Comparison of ENCODE assay signal across 19 cellular contexts in the genomic region with DNA sequence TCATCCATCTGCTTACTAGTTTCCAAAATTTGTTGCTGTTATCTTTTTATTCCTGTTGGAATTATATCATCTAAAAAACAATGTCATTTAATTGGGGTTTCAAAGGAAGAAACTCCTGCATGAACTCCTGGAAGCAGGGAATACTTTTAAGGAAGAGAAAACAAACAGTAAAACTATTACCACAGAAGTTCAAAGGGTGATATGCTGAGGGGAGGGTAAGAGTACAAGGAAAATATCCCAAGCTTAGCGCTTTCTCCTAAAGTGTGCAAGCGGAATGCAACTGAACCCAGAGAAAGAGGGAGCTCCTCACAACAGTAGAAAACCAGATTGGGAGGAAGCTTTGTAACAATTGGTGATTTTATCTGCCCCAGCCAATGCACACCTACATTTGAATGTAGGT.
DNase-seq lines count a peak whose midpoint lies in the region; ATAC-seq, FAIRE-seq and TF ChIP-seq lines count a peak whose summit lies in the region.
"Had no signal": no experiment of that assay in that cellular context is flagged by ENCODE, and none has a peak within 500 bp of the region (broad histone marks: within the 10 kb centered on the region; RNA-seq: fewer than 3 reads in every experiment).

No MANE protein-coding gene starts in this region.

- no peak overlapping the region for H3K4me3 ChIP-seq in A549
- H3K4me3 ChIP-seq in Karpas-422 (ENCODE audit: low read length), result no peak overlapping the region
- H3K4me3 ChIP-seq in coronary artery, result no peak overlapping the region
- H3K4me3 ChIP-seq in mucosa of descending colon, result no peak overlapping the region
- H3K4me3 ChIP-seq in breast epithelium, result no peak overlapping the region
- no peak overlapping the region for H3K4me3 ChIP-seq in osteoblast (ENCODE audit: insufficient read depth, low read length)
- H3K4me3 ChIP-seq: GM23248 had no signal

- TF ChIP-seq EP300 in A549 (IDR thresholded peaks at IDR 0.05), result no peak

- H2AFZ ChIP-seq in Karpas-422 (ENCODE audit: low read length), result no peak overlapping the region
- H2AFZ ChIP-seq in osteoblast (ENCODE audit: low read length), result no peak overlapping the region
- H2AFZ ChIP-seq: GM23248 had no signal

- H3K36me3 ChIP-seq in Karpas-422 (ENCODE audit: insufficient read depth, low read length) (no peaks in the 10 kb centered on the region), mucosa of descending colon (ENCODE audit: low read depth) (no peaks in the 10 kb centered on the region), breast epithelium (no peaks in the 10 kb centered on the region), osteoblast (ENCODE audit: insufficient read depth, low read length) (no peaks in the 10 kb centered on the region)

- H3K9me3 ChIP-seq in A549 (no peaks in the 10 kb centered on the region), Karpas-422 (ENCODE audit: low read length) (no peaks in the 10 kb centered on the region), mucosa of descending colon (no peaks in the 10 kb centered on the region), breast epithelium (no peaks in the 10 kb centered on the region), osteoblast (ENCODE audit: low read depth, low read length) (no peaks in the 10 kb centered on the region)

- POLR2A ChIA-PET in A549 (lab: Yijun Ruan, JAX), result no interaction called here

- peak overlapping the region; percentile 92; a peak in 5 of 6 replicates for H3K27ac ChIP-seq in A549
- no peak overlapping the region for H3K27ac ChIP-seq in Karpas-422 (ENCODE audit: low read length)
- H3K27ac ChIP-seq in coronary artery, result peak overlapping the region; percentile 50 to 57
- no peak overlapping the region for H3K27ac ChIP-seq in breast epithelium
- H3K27ac ChIP-seq in osteoblast (ENCODE audit: low read depth, low read length), result no peak overlapping the region
- H3K27ac ChIP-seq: GM23248 had no signal

- FAIRE-seq in A549 (lab: Jason Lieb, UNC), result no peak
- FAIRE-seq: G401.6, GM12891, GM19239, H54 had no signal

- H3K27me3 ChIP-seq in Karpas-422 (ENCODE audit: low read length) (no peaks in the 10 kb centered on the region), breast epithelium (no peaks in the 10 kb centered on the region), osteoblast (ENCODE audit: insufficient read depth, low read length) (no peaks in the 10 kb centered on the region)

- DNase-seq in A549 (ENCODE audit: low read depth in 1 of 2, low spot score in 1 of 2) (no peak), Karpas-422 (peak; percentile 12), coronary artery (ENCODE audit: low spot score) (no peak), mucosa of descending colon (no peak), breast epithelium (ENCODE audit: low spot score in 2 of 2) (no peak), hypothalamus (lab: John Stamatoyannopoulos, UW) (no peak), osteoblast (ENCODE audit: insufficient read length, low spot score, missing footprints) (no peak)
- DNase-seq: 8988T; C1 segment of cervical spinal cord; CD4-positive, alpha-beta T cell; DMS79; EL had no signal

- H3K4me1 ChIP-seq in A549, result peaks cover 77% of the 10 kb centered on the region
- H3K4me1 ChIP-seq in Karpas-422 (ENCODE audit: low read length), result no peaks in the 10 kb centered on the region
- peaks cover 6% of the 10 kb centered on the region for H3K4me1 ChIP-seq in mucosa of descending colon (ENCODE audit: low read depth)
- no peaks in the 10 kb centered on the region for H3K4me1 ChIP-seq in breast epithelium
- peaks cover 68% of the 10 kb centered on the region for H3K4me1 ChIP-seq in osteoblast (ENCODE audit: insufficient read depth, low read length)

- no peak for TF ChIP-seq RAD21 in A549 (conservative IDR thresholded peaks at IDR 0.05 in 1 of 2, IDR thresholded peaks at IDR 0.05 in 1 of 2)

- H4K20me1 ChIP-seq in Karpas-422 (ENCODE audit: insufficient read depth, low read depth, low read length) (no peaks in the 10 kb centered on the region), osteoblast (ENCODE audit: insufficient read depth, low read length) (no peaks in the 10 kb centered on the region)

- H3K4me2 ChIP-seq in A549 (no peak overlapping the region), Karpas-422 (ENCODE audit: low read depth, low read length, poor library complexity, severe bottlenecking) (no peak overlapping the region), osteoblast (ENCODE audit: insufficient read depth, low read length) (no peak overlapping the region)

- 93% methylated on average over 2 of the region's 2 CpGs for WGBS in A549 (ENCODE audit: missing lambda C conversion rate)

- TF ChIP-seq POLR2A in A549 (IDR thresholded peaks at IDR 0.05; ENCODE audit: low read length) (no peak), breast epithelium (IDR thresholded peaks at IDR 0.05) (no peak)

- ATAC-seq in A549 (no peak), mucosa of descending colon (peak; percentile 69), GM18858 (IDR thresholded peaks at IDR 0.05; ENCODE audit: unreplicated experiment) (no peak)
- ATAC-seq: HCT116 had no signal

- no peak overlapping the region for H3K9ac ChIP-seq in Karpas-422 (ENCODE audit: low read length)
- H3K9ac ChIP-seq: GM23248 had no signal

- H3K9me2 ChIP-seq in Karpas-422 (replicated peaks; ENCODE audit: insufficient read depth, low read length), result no peaks in the 10 kb centered on the region

- intact Hi-C loops in mucosa of descending colon (cut with DNase I, micrococcal nuclease), result no loop called here
- intact Hi-C loops in breast epithelium (cut with DNase I; ENCODE audit: low total_unique reads), result no loop called here

- no peaks in the 10 kb centered on the region for H3K79me2 ChIP-seq in Karpas-422 (ENCODE audit: low read length)
- H3K79me2 ChIP-seq in osteoblast (ENCODE audit: insufficient read depth, low read length), result no peaks in the 10 kb centered on the region

- TF ChIP-seq CTCF in A549 (IDR thresholded peaks at IDR 0.05) (no peak), coronary artery (IDR thresholded peaks at IDR 0.05) (no peak), mucosa of descending colon (IDR thresholded peaks at IDR 0.05) (no peak), breast epithelium (IDR thresholded peaks at IDR 0.05) (no peak), osteoblast (IDR thresholded peaks at IDR 0.05; ENCODE audit: extremely low read depth, low read depth, low read length) (no peak)

- CTCF ChIA-PET in A549 (lab: Yijun Ruan, JAX), result no interaction called here

TF ChIP-seq in A549, 52 proteins besides CTCF, POLR2A, EP300 and RAD21:
- TF ChIP-seq ZC3H11A (IDR thresholded peaks at IDR 0.05) (no peak), POLR2AphosphoS2 (conservative IDR thresholded peaks at IDR 0.05; ENCODE audit: low read length) (no peak), SREBF2 (IDR thresholded peaks at IDR 0.05) (no peak), HOXB13 (CRISPR knock-in tag; IDR thresholded peaks at IDR 0.05; ENCODE audit: low read depth) (no peak), FOSB (CRISPR knock-in tag; IDR thresholded peaks at IDR 0.05) (no peak), CHD4 (IDR thresholded peaks at IDR 0.05; ENCODE audit: borderline replicate concordance) (no peak), HOXB5 (CRISPR knock-in tag; IDR thresholded peaks at IDR 0.05) (no peak), GATA3 (IDR thresholded peaks at IDR 0.05; ENCODE audit: borderline replicate concordance) (no peak), CBX8 (IDR thresholded peaks at IDR 0.05) (no peak)
- TF ChIP-seq, protein P1, sequence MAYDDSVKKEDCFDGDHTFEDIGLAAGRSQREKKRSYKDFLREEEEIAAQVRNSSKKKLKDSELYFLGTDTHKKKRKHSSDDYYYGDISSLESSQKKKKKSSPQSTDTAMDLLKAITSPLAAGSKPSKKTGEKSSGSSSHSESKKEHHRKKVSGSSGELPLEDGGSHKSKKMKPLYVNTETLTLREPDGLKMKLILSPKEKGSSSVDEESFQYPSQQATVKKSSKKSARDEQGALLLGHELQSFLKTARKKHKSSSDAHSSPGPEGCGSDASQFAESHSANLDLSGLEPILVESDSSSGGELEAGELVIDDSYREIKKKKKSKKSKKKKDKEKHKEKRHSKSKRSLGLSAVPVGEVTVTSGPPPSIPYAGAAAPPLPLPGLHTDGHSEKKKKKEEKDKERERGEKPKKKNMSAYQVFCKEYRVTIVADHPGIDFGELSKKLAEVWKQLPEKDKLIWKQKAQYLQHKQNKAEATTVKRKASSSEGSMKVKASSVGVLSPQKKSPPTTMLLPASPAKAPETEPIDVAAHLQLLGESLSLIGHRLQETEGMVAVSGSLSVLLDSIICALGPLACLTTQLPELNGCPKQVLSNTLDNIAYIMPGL (CRISPR knock-in tag; IDR thresholded peaks at IDR 0.05; ENCODE audit: borderline replicate concordance), result no peak

Comparison
In these comparisons a context has a peak if more than half of its experiments do, and no peak if none do; other contexts are left out.
1. H3K27ac ChIP-seq: peak in A549 (2 of 2) and coronary artery (2 of 2); none in Karpas-422 (single experiment), breast epithelium (0 of 2) and osteoblast (single experiment).